ENCODE assay signal across 8 cellular contexts in genomic region chr5:176543428-176544182, GRCh38. TPM values are rescaled to one million over a fixed set of nuclear protein-coding genes. Genes with fewer than 3 reads are reported as not detected.
DNase-seq lines count a peak whose midpoint lies in the region; ATAC-seq and TF ChIP-seq lines count a peak whose summit lies in the region.

No MANE protein-coding gene starts in this region.

- H3K36me3 ChIP-seq in CD8-positive, alpha-beta T cell (ENCODE audit: insufficient read depth, low read length), result no peaks in the 10 kb centered on the region
- H3K36me3 ChIP-seq in PC-9 (ENCODE audit: low read depth), result no peaks in the 10 kb centered on the region
- H3K36me3 ChIP-seq in transverse colon, result no peaks in the 10 kb centered on the region

- intact Hi-C loops in CD8-positive, alpha-beta T cell (cut with DNase I, micrococcal nuclease), result loop anchor here (1.0 to 5.0 kb wide), 6 partner anchors 31 to 884 kb away; partner anchors contain the start of genes GRK6 (in 2 of the 2), CLTB (in 1 of the 2) and FAF2 (in 1 of the 2)
- intact Hi-C loops in PC-9 (cut with micrococcal nuclease; ENCODE audit: unreplicated experiment) (no loop called here), transverse colon (cut with DNase I; ENCODE audit: low total_unique reads) (no loop called here)
- intact Hi-C loops in activated T-helper 1 cell treated with anti-CD3 and anti-CD28 coated beads, Interleukin-12 subunit alpha, Interleukin-12 subunit beta, Interleukin-2, Interleukin-4 antibody, amounts not matched to agents 30 ng/mL and 10 ng/mL and 1 ng/mL, durations not matched to agents 14 hours and 24 hours and 36 hours (cut with micrococcal nuclease), result loop anchor here (1.0 to 5.0 kb wide), 6 partner anchors 8 to 1026 kb away; partner anchors contain the start of genes FGFR4 and TSPAN17

- H3K4me1 ChIP-seq in CD8-positive, alpha-beta T cell (ENCODE audit: insufficient read depth, low read length), result peaks cover 68% of the 10 kb centered on the region
- H3K4me1 ChIP-seq in PC-9 (replicated peaks; ENCODE audit: insufficient read depth) (peaks cover 58% of the 10 kb centered on the region), transverse colon (peaks cover 11 to 55% (median 49%) of the 10 kb centered on the region in 4 donors)

- POLR2A ChIA-PET in CD8-positive, alpha-beta T cell (lab: Charles Lee), result interaction anchor here (0.6 to 4.9 kb wide), 13 partner anchors 7 to 182 kb away, joined by 3 to 54 read pairs (median 4); partner anchors contain the start of genes CLTB, FAF2, KIAA1191 and TSPAN17
- POLR2A ChIA-PET in PC-9 (lab: Charles Lee; ENCODE audit: unreplicated experiment), result interaction anchor here (0.5 to 0.7 kb wide), 3 partner anchors 10 to 883 kb away, joined by 4 to 9 read pairs (median 4); partner anchors contain the start of gene NOP16

- H3K79me2 ChIP-seq in PC-9 (ENCODE audit: low read depth), result peaks cover 15% of the 10 kb centered on the region

- CTCF ChIA-PET in CD8-positive, alpha-beta T cell (lab: Charles Lee), result interaction anchor here (0.6 to 3.7 kb wide), 16 partner anchors 7 to 127 kb away, joined by 3 to 37 read pairs (median 4); partner anchors contain the start of genes CLTB and FAF2
- CTCF ChIA-PET in PC-9 (lab: Charles Lee), result interaction anchor here (0.5 to 0.9 kb wide), 10 partner anchors 9 to 813 kb away, joined by 3 to 12 read pairs (median 7); partner anchors contain the start of genes CLTB and TSPAN17

- peak; percentile 88 for TF ChIP-seq POLR2A in transverse colon (IDR thresholded peaks at IDR 0.05)

- H3K36me3 Mint-ChIP-seq in CD8-positive, alpha-beta T cell, result peaks cover 6% of the 10 kb centered on the region
- H3K36me3 Mint-ChIP-seq in activated T-helper 1 cell treated with anti-CD3 and anti-CD28 coated beads, Interleukin-12 subunit alpha, Interleukin-12 subunit beta, Interleukin-2, Interleukin-4 antibody, amounts not matched to agents 30 ng/mL and 10 ng/mL and 1 ng/mL, durations not matched to agents 14 hours and 24 hours and 36 hours (ENCODE audit: low read depth), result no peaks in the 10 kb centered on the region
- H3K36me3 Mint-ChIP-seq in nephron progenitor cell (ENCODE audit: low read depth), result no peaks in the 10 kb centered on the region

- no peaks in the 10 kb centered on the region for H3K27me3 Mint-ChIP-seq in CD8-positive, alpha-beta T cell (ENCODE audit: low read depth)
- no peaks in the 10 kb centered on the region for H3K27me3 Mint-ChIP-seq in activated T-helper 1 cell treated with anti-CD3 and anti-CD28 coated beads, Interleukin-12 subunit alpha, Interleukin-12 subunit beta, Interleukin-2, Interleukin-4 antibody, amounts not matched to agents 30 ng/mL and 10 ng/mL and 1 ng/mL, durations not matched to agents 14 hours and 24 hours and 36 hours (ENCODE audit: insufficient read depth)
- peaks cover 14% of the 10 kb centered on the region for H3K27me3 Mint-ChIP-seq in nephron progenitor cell (ENCODE audit: low read depth, poor library complexity)

- peaks cover 52% of the 10 kb centered on the region for H3F3A ChIP-seq in PC-9 (ENCODE audit: insufficient read depth, low read depth)

- no peaks in the 10 kb centered on the region for H3K9me3 Mint-ChIP-seq in CD8-positive, alpha-beta T cell
- no peaks in the 10 kb centered on the region for H3K9me3 Mint-ChIP-seq in activated T-helper 1 cell treated with anti-CD3 and anti-CD28 coated beads, Interleukin-12 subunit alpha, Interleukin-12 subunit beta, Interleukin-2, Interleukin-4 antibody, amounts not matched to agents 30 ng/mL and 10 ng/mL and 1 ng/mL, durations not matched to agents 14 hours and 24 hours and 36 hours
- H3K9me3 Mint-ChIP-seq in nephron progenitor cell, result no peaks in the 10 kb centered on the region

- peak overlapping the region; percentile 96 for H3K27ac Mint-ChIP-seq in CD8-positive, alpha-beta T cell
- peak overlapping the region; percentile 95 for H3K27ac Mint-ChIP-seq in activated T-helper 1 cell treated with anti-CD3 and anti-CD28 coated beads, Interleukin-12 subunit alpha, Interleukin-12 subunit beta, Interleukin-2, Interleukin-4 antibody, amounts not matched to agents 30 ng/mL and 10 ng/mL and 1 ng/mL, durations not matched to agents 14 hours and 24 hours and 36 hours
- no peak overlapping the region for H3K27ac Mint-ChIP-seq in nephron progenitor cell

- in situ Hi-C loops in transverse colon (cut with MboI; ENCODE audit: low pct_ligation_motif_present in 1 of 4, low pct_unique_long_range_greater_than_20kb in 1 of 4, low sequenced_read_pairs in 3 of 4), result no loop called here

- no peaks in the 10 kb centered on the region for H4K20me1 ChIP-seq in PC-9 (ENCODE audit: insufficient read depth)

- peak overlapping the region; percentile 91 for H3K4me3 Mint-ChIP-seq in CD8-positive, alpha-beta T cell
- peak overlapping the region; percentile 95 for H3K4me3 Mint-ChIP-seq in activated T-helper 1 cell treated with anti-CD3 and anti-CD28 coated beads, Interleukin-12 subunit alpha, Interleukin-12 subunit beta, Interleukin-2, Interleukin-4 antibody, amounts not matched to agents 30 ng/mL and 10 ng/mL and 1 ng/mL, durations not matched to agents 14 hours and 24 hours and 36 hours
- peak overlapping the region; percentile 90 for H3K4me3 Mint-ChIP-seq in nephron progenitor cell

- peak overlapping the region; percentile 95 for H2AFZ ChIP-seq in PC-9

- peak; percentile 57 for ATAC-seq in CD8-positive, alpha-beta T cell
- ATAC-seq in GM19467 (IDR thresholded peaks at IDR 0.05; ENCODE audit: unreplicated experiment), result peak; percentile 62

- H3K9me2 ChIP-seq in PC-9 (ENCODE audit: insufficient read depth), result no peaks in the 10 kb centered on the region

- no peaks in the 10 kb centered on the region for H3K27me3 ChIP-seq in CD8-positive, alpha-beta T cell (ENCODE audit: insufficient read depth, low read length)
- H3K27me3 ChIP-seq in PC-9 (ENCODE audit: insufficient read depth, low read depth) (no peaks in the 10 kb centered on the region), transverse colon (no peaks in the 10 kb centered on the region)

- peak overlapping the region; percentile 89 for H3K27ac ChIP-seq in CD8-positive, alpha-beta T cell (ENCODE audit: low read depth, low read length)
- H3K27ac ChIP-seq in PC-9 (peak overlapping the region; percentile 58), transverse colon (peak overlapping the region; percentile 96 to 97 (median 97))

- TF ChIP-seq CTCF in CD8-positive, alpha-beta T cell (IDR thresholded peaks at IDR 0.05), result no peak
- TF ChIP-seq CTCF in PC-9 (conservative IDR thresholded peaks at IDR 0.05) (0 out of 2 replicates have a peak, but pooled peaks have one; percentile 14), fibroblast of mammary gland (conservative IDR thresholded peaks at IDR 0.05; ENCODE audit: control insufficient read depth, insufficient read depth, low read depth, low read length) (no peak), nephron progenitor cell (IDR thresholded peaks at IDR 0.05) (no peak), transverse colon (IDR thresholded peaks at IDR 0.05) (peak in 1 of 5 experiments; percentile 9)

- peak overlapping the region; percentile 93 for H3K4me2 ChIP-seq in PC-9

- peak overlapping the region; percentile 91 for H3K4me3 ChIP-seq in CD8-positive, alpha-beta T cell (ENCODE audit: low read depth, low read length)
- H3K4me3 ChIP-seq in PC-9 (peak overlapping the region; percentile 91), fibroblast of mammary gland (ENCODE audit: control insufficient read depth, low read depth, low read length) (peak overlapping the region; percentile 55), transverse colon (peak overlapping the region; percentile 75 to 91 (median 82))

- peaks cover 74% of the 10 kb centered on the region for H3K4me1 Mint-ChIP-seq in CD8-positive, alpha-beta T cell (ENCODE audit: low read depth)
- H3K4me1 Mint-ChIP-seq in activated T-helper 1 cell treated with anti-CD3 and anti-CD28 coated beads, Interleukin-12 subunit alpha, Interleukin-12 subunit beta, Interleukin-2, Interleukin-4 antibody, amounts not matched to agents 30 ng/mL and 10 ng/mL and 1 ng/mL, durations not matched to agents 14 hours and 24 hours and 36 hours (ENCODE audit: low read depth), result peaks cover 51% of the 10 kb centered on the region
- peaks cover 53% of the 10 kb centered on the region for H3K4me1 Mint-ChIP-seq in nephron progenitor cell

- peak; percentile 52 to 83 (median 72) for DNase-seq in CD8-positive, alpha-beta T cell
- DNase-seq in HT-29 (ENCODE audit: low spot score), result peak; percentile 73
- DNase-seq in PC-9, result peak; percentile 74 to 76
- peak; percentile 74 for DNase-seq in activated T-helper 1 cell treated with anti-CD3 and anti-CD28 coated beads, Interleukin-12 subunit alpha, Interleukin-12 subunit beta, Interleukin-2, Interleukin-4 antibody, amounts not matched to agents 30 ng/mL and 10 ng/mL and 1 ng/mL, durations not matched to agents 14 hours and 24 hours and 36 hours (ENCODE audit: low spot score)
- DNase-seq in fibroblast of mammary gland (ENCODE audit: low read depth), result no peak
- DNase-seq in nephron progenitor cell, result peak; percentile 77
- peak; percentile 88 for DNase-seq in transverse colon

- WGBS in transverse colon (ENCODE audit: low coverage in 1 of 2), 2 donors, result 1% methylated on average over 28 of the region's 63 CpGs; no CpG with 5 or more reads in 1 of the 2 donors

- no peaks in the 10 kb centered on the region for H3K9me3 ChIP-seq in CD8-positive, alpha-beta T cell (ENCODE audit: low read length)
- no peaks in the 10 kb centered on the region for H3K9me3 ChIP-seq in PC-9 (ENCODE audit: insufficient read depth, low read depth)
- no peaks in the 10 kb centered on the region for H3K9me3 ChIP-seq in transverse colon

- TF ChIP-seq EP300 in transverse colon (IDR thresholded peaks at IDR 0.05; ENCODE audit: low read depth), result no peak

- BruUV-seq in PC-9 (replicated peaks; lab: Mats Ljungman, UMichigan), result TSS peak; percentile 53

RNA-seq across cellular contexts. Expression of gene CDHR2, which starts 5.5 kb away (rescaled TPM):
- 1 to 10 TPM; 1.2 to 2.2 TPM for total RNA-seq in CD8-positive, alpha-beta T cell
- total RNA-seq in HT-29 (2014; rRNA removed; shearing (Covaris generic)), result 0.16 and 0.20 TPM in 2 replicates
- total RNA-seq in PC-9 (2021) (not detected in 2 replicates), transverse colon (100 to 1,000 TPM in 2 of 4 donors, 10 to 100 TPM in 2; 15.5 to 257 (median 104) TPM)
- 0.08 and 0.42 TPM in 2 replicates for total RNA-seq in activated T-helper 1 cell treated with anti-CD3 and anti-CD28 coated beads, Interleukin-12 subunit alpha, Interleukin-12 subunit beta, Interleukin-2, Interleukin-4 antibody, amounts not matched to agents 30 ng/mL and 10 ng/mL and 1 ng/mL, durations not matched to agents 14 hours and 24 hours and 36 hours

RNA-seq across cellular contexts. Expression of gene RNF44, which starts 6.4 kb away (rescaled TPM):
- 100 to 1,000 TPM; 199 to 216 TPM for total RNA-seq in CD8-positive, alpha-beta T cell
- total RNA-seq in HT-29 (2014; rRNA removed; shearing (Covaris generic)), result 42.3 and 55.0 TPM in 2 replicates
- total RNA-seq in PC-9 (2021) (87.4 and 94.2 TPM in 2 replicates), transverse colon (10 to 100 TPM; 43.8 to 65.6 (median 54.8) TPM)
- total RNA-seq in activated T-helper 1 cell treated with anti-CD3 and anti-CD28 coated beads, Interleukin-12 subunit alpha, Interleukin-12 subunit beta, Interleukin-2, Interleukin-4 antibody, amounts not matched to agents 30 ng/mL and 10 ng/mL and 1 ng/mL, durations not matched to agents 14 hours and 24 hours and 36 hours, result 78.0 and 80.3 TPM in 2 replicates

Comparison
In these comparisons a context has a peak if more than half of its experiments do, and no peak if none do; other contexts are left out.
1. RNA of gene CDHR2, which starts 5.5 kb away (total RNA-seq): 15.5 to 257 TPM in transverse colon; 1.2 to 2.2 TPM in CD8-positive, alpha-beta T cell, not detected in PC-9, 0.16 to 0.20 TPM in HT-29 and 0.08 to 0.42 TPM in activated T-helper 1 cell treated with anti-CD3 and anti-CD28 coated beads, Interleukin-12 subunit alpha, Interleukin-12 subunit beta, Interleukin-2, Interleukin-4 antibody, amounts not matched to agents 30 ng/mL and 10 ng/mL and 1 ng/mL, durations not matched to agents 14 hours and 24 hours and 36 hours; every median in the first group is over 4 times any median in the second.
2. intact Hi-C loops: an anchor here in CD8-positive, alpha-beta T cell (1.0 to 5.0 kb wide) and activated T-helper 1 cell treated with anti-CD3 and anti-CD28 coated beads, Interleukin-12 subunit alpha, Interleukin-12 subunit beta, Interleukin-2, Interleukin-4 antibody, amounts not matched to agents 30 ng/mL and 10 ng/mL and 1 ng/mL, durations not matched to agents 14 hours and 24 hours and 36 hours (1.0 to 5.0 kb wide); none called in PC-9 and transverse colon.
3. Peak in every context shown above with its lines, with median percentiles within 50 percentile points of each other: H3K27ac ChIP-seq, H3K4me3 ChIP-seq and H3K4me3 Mint-ChIP-seq.